In the genomic region with DNA sequence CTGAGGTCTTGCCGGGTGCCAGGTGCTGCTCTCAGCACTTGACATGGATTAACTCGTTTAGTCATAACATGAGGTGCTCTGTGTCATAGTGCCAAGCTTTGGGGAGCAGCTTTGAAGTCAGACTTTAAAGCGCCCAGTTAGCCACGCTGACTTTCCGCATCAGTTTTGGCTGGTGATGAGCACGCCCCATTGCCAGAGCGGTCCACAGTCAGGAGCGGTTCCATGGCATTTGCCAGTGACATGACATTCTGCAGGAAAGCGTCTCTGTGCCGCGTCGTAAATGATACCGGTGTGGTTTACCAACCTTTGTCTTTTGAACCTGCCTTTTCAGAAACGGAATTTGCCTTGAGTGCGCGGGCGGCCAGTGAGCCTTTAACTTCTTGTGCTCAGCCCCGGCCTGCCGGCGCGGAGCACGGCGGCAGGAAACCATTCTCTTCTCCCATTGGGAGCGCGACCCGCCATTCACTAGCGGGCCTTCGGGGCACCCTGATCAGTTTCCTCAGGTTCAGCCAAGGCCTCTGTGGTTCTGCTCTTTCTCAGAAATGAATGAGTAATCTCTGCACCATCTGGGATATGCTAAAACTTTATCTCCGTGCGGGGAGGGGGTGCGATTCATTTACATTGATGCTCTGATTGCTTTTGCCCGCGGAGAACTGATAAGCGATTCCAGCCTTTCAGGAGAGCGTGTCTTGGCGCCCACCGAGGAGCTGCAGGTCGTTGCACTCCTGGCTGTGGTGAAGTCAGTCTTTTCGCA, we compare ENCODE assay signal across 1 cellular context.
TF ChIP-seq lines count a peak whose summit lies in the region.

No MANE protein-coding gene starts in this region.

TF ChIP-seq in HepG2, 621 proteins besides CTCF, POLR2A, EP300 and RAD21 (continued from another document):
- TF ChIP-seq, protein P1, sequence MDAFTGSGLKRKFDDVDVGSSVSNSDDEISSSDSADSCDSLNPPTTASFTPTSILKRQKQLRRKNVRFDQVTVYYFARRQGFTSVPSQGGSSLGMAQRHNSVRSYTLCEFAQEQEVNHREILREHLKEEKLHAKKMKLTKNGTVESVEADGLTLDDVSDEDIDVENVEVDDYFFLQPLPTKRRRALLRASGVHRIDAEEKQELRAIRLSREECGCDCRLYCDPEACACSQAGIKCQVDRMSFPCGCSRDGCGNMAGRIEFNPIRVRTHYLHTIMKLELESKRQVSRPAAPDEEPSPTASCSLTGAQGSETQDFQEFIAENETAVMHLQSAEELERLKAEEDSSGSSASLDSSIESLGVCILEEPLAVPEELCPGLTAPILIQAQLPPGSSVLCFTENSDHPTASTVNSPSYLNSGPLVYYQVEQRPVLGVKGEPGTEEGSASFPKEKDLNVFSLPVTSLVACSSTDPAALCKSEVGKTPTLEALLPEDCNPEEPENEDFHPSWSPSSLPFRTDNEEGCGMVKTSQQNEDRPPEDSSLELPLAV (CRISPR knock-in tag; conservative IDR thresholded peaks at IDR 0.05; ENCODE audit: low read depth) = no peak
- TF ChIP-seq MED1 (CRISPR knock-in tag; IDR thresholded peaks at IDR 0.05) (peak; percentile 47; the same call in 1 of the 2 replicates), AHR (CRISPR knock-in tag; IDR thresholded peaks at IDR 0.05) (no peak), MED13 (CRISPR knock-in tag; IDR thresholded peaks at IDR 0.05) (no peak), RFX3 (CRISPR knock-in tag; IDR thresholded peaks at IDR 0.05) (no peak), SMARCE1 (IDR thresholded peaks at IDR 0.05; ENCODE audit: borderline replicate concordance) (no peak), POLR2AphosphoS5 (IDR thresholded peaks at IDR 0.05; ENCODE audit: low read depth, low read length) (no peak), CHD2 (IDR thresholded peaks at IDR 0.05; ENCODE audit: low read depth, low read length) (no peak), NFKB2 (CRISPR knock-in tag; IDR thresholded peaks at IDR 0.05; ENCODE audit: borderline replicate concordance) (peak; percentile 31; the same call in 1 of the 2 replicates), ZNF274 (CRISPR knock-in tag; IDR thresholded peaks at IDR 0.05) (no peak), FIP1L1 (IDR thresholded peaks at IDR 0.05; ENCODE audit: borderline replicate concordance, insufficient read depth, low read depth, low read length) (no peak), ZFP90 (CRISPR knock-in tag; IDR thresholded peaks at IDR 0.05; ENCODE audit: borderline replicate concordance) (no peak), MYNN (CRISPR knock-in tag; IDR thresholded peaks at IDR 0.05; ENCODE audit: low read depth) (no peak), IRX3 (CRISPR knock-in tag; IDR thresholded peaks at IDR 0.05; ENCODE audit: borderline replicate concordance, low read depth) (no peak), CBX5 (CRISPR knock-in tag; IDR thresholded peaks at IDR 0.05; ENCODE audit: borderline replicate concordance) (no peak), ZNF607 (CRISPR knock-in tag; IDR thresholded peaks at IDR 0.05; ENCODE audit: borderline replicate concordance) (no peak), ZNF34 (CRISPR knock-in tag; IDR thresholded peaks at IDR 0.05; ENCODE audit: borderline replicate concordance) (no peak), KLF11 (CRISPR knock-in tag; IDR thresholded peaks at IDR 0.05) (no peak), HOXD1 (CRISPR knock-in tag; IDR thresholded peaks at IDR 0.05) (no peak), RFX5 (IDR thresholded peaks at IDR 0.05; ENCODE audit: low read depth, low read length) (no peak), NFIC (IDR thresholded peaks at IDR 0.05; ENCODE audit: low read length) (no peak)
- TF ChIP-seq, protein P2, sequence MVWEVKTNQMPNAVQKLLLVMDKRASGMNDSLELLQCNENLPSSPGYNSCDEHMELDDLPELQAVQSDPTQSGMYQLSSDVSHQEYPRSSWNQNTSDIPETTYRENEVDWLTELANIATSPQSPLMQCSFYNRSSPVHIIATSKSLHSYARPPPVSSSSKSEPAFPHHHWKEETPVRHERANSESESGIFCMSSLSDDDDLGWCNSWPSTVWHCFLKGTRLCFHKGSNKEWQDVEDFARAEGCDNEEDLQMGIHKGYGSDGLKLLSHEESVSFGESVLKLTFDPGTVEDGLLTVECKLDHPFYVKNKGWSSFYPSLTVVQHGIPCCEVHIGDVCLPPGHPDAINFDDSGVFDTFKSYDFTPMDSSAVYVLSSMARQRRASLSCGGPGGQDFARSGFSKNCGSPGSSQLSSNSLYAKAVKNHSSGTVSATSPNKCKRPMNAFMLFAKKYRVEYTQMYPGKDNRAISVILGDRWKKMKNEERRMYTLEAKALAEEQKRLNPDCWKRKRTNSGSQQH (CRISPR knock-in tag; IDR thresholded peaks at IDR 0.05; ENCODE audit: low read depth) = no peak
- TF ChIP-seq, protein P3, sequence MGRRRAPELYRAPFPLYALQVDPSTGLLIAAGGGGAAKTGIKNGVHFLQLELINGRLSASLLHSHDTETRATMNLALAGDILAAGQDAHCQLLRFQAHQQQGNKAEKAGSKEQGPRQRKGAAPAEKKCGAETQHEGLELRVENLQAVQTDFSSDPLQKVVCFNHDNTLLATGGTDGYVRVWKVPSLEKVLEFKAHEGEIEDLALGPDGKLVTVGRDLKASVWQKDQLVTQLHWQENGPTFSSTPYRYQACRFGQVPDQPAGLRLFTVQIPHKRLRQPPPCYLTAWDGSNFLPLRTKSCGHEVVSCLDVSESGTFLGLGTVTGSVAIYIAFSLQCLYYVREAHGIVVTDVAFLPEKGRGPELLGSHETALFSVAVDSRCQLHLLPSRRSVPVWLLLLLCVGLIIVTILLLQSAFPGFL (CRISPR knock-in tag; IDR thresholded peaks at IDR 0.05) = no peak
- TF ChIP-seq, protein P4, sequence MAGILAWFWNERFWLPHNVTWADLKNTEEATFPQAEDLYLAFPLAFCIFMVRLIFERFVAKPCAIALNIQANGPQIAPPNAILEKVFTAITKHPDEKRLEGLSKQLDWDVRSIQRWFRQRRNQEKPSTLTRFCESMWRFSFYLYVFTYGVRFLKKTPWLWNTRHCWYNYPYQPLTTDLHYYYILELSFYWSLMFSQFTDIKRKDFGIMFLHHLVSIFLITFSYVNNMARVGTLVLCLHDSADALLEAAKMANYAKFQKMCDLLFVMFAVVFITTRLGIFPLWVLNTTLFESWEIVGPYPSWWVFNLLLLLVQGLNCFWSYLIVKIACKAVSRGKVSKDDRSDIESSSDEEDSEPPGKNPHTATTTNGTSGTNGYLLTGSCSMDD (CRISPR knock-in tag; IDR thresholded peaks at IDR 0.05) = no peak
- TF ChIP-seq, protein P5, sequence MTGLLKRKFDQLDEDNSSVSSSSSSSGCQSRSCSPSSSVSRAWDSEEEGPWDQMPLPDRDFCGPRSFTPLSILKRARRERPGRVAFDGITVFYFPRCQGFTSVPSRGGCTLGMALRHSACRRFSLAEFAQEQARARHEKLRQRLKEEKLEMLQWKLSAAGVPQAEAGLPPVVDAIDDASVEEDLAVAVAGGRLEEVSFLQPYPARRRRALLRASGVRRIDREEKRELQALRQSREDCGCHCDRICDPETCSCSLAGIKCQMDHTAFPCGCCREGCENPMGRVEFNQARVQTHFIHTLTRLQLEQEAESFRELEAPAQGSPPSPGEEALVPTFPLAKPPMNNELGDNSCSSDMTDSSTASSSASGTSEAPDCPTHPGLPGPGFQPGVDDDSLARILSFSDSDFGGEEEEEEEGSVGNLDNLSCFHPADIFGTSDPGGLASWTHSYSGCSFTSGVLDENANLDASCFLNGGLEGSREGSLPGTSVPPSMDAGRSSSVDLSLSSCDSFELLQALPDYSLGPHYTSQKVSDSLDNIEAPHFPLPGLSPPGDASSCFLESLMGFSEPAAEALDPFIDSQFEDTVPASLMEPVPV (CRISPR knock-in tag; IDR thresholded peaks at IDR 0.05) = no peak
- TF ChIP-seq, protein P6, sequence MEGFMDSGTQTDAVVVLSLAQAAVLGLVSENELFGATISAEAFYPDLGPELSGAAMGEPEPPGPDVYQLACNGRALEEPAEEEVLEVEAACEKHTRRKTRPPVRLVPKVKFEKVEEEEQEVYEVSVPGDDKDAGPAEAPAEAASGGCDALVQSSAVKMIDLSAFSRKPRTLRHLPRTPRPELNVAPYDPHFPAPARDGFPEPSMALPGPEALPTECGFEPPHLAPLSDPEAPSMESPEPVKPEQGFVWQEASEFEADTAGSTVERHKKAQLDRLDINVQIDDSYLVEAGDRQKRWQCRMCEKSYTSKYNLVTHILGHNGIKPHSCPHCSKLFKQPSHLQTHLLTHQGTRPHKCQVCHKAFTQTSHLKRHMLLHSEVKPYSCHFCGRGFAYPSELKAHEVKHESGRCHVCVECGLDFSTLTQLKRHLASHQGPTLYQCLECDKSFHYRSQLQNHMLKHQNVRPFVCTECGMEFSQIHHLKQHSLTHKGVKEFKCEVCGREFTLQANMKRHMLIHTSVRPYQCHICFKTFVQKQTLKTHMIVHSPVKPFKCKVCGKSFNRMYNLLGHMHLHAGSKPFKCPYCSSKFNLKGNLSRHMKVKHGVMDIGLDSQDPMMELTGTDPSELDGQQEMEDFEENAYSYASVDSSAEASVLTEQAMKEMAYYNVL (CRISPR knock-in tag; IDR thresholded peaks at IDR 0.05; ENCODE audit: borderline replicate concordance) = no peak
- TF ChIP-seq, protein P7, sequence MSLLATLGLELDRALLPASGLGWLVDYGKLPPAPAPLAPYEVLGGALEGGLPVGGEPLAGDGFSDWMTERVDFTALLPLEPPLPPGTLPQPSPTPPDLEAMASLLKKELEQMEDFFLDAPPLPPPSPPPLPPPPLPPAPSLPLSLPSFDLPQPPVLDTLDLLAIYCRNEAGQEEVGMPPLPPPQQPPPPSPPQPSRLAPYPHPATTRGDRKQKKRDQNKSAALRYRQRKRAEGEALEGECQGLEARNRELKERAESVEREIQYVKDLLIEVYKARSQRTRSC (CRISPR knock-in tag; IDR thresholded peaks at IDR 0.05; ENCODE audit: low read depth) = no peak
- TF ChIP-seq, protein P8, sequence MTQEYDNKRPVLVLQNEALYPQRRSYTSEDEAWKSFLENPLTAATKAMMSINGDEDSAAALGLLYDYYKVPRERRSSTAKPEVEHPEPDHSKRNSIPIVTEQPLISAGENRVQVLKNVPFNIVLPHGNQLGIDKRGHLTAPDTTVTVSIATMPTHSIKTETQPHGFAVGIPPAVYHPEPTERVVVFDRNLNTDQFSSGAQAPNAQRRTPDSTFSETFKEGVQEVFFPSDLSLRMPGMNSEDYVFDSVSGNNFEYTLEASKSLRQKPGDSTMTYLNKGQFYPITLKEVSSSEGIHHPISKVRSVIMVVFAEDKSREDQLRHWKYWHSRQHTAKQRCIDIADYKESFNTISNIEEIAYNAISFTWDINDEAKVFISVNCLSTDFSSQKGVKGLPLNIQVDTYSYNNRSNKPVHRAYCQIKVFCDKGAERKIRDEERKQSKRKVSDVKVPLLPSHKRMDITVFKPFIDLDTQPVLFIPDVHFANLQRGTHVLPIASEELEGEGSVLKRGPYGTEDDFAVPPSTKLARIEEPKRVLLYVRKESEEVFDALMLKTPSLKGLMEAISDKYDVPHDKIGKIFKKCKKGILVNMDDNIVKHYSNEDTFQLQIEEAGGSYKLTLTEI (CRISPR knock-in tag; conservative IDR thresholded peaks at IDR 0.05) = no peak
- TF ChIP-seq, protein P9, sequence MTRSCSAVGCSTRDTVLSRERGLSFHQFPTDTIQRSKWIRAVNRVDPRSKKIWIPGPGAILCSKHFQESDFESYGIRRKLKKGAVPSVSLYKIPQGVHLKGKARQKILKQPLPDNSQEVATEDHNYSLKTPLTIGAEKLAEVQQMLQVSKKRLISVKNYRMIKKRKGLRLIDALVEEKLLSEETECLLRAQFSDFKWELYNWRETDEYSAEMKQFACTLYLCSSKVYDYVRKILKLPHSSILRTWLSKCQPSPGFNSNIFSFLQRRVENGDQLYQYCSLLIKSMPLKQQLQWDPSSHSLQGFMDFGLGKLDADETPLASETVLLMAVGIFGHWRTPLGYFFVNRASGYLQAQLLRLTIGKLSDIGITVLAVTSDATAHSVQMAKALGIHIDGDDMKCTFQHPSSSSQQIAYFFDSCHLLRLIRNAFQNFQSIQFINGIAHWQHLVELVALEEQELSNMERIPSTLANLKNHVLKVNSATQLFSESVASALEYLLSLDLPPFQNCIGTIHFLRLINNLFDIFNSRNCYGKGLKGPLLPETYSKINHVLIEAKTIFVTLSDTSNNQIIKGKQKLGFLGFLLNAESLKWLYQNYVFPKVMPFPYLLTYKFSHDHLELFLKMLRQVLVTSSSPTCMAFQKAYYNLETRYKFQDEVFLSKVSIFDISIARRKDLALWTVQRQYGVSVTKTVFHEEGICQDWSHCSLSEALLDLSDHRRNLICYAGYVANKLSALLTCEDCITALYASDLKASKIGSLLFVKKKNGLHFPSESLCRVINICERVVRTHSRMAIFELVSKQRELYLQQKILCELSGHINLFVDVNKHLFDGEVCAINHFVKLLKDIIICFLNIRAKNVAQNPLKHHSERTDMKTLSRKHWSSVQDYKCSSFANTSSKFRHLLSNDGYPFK (CRISPR knock-in tag; IDR thresholded peaks at IDR 0.05; ENCODE audit: borderline replicate concordance) = peak; percentile 43; the same call in 1 of the 2 replicates
- TF ChIP-seq, protein P10, sequence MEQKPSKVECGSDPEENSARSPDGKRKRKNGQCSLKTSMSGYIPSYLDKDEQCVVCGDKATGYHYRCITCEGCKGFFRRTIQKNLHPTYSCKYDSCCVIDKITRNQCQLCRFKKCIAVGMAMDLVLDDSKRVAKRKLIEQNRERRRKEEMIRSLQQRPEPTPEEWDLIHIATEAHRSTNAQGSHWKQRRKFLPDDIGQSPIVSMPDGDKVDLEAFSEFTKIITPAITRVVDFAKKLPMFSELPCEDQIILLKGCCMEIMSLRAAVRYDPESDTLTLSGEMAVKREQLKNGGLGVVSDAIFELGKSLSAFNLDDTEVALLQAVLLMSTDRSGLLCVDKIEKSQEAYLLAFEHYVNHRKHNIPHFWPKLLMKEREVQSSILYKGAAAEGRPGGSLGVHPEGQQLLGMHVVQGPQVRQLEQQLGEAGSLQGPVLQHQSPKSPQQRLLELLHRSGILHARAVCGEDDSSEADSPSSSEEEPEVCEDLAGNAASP (CRISPR knock-in tag; IDR thresholded peaks at IDR 0.05; ENCODE audit: borderline replicate concordance) = no peak
